Comparison of ENCODE assay signal across 8 cellular contexts in genomic region chr22:18001894-18002315, GRCh38. TPM values are rescaled to one million over a fixed set of nuclear protein-coding genes. Genes with fewer than 3 reads are reported as not detected.
DNase-seq lines count a peak whose midpoint lies in the region; ATAC-seq and TF ChIP-seq lines count a peak whose summit lies in the region.
"Not testable (repeated sequence)": the region's sequence is repeated elsewhere in the genome, so short reads cannot be mapped to it uniquely, and the experiment has no call there.

No MANE protein-coding gene starts in this region.

- BruUV-seq in PC-3 (replicated peaks; lab: Mats Ljungman, UMichigan), result not testable (repeated sequence)

- H3K4me1 ChIP-seq in PC-3 (ENCODE audit: insufficient read depth, low read length) (peaks cover 17% of the 10 kb centered on the region), mucosa of descending colon (ENCODE audit: low read depth) (peaks cover 14% of the 10 kb centered on the region), sigmoid colon (peaks cover 0 to 53% (median 38%) of the 10 kb centered on the region in 4 donors), upper lobe of left lung (peaks cover 3 to 16% (median 14%) of the 10 kb centered on the region in 4 donors)

- peak overlapping the region; percentile 62 for H3K4me3 ChIP-seq in GM06990 (replicated peaks; ENCODE audit: low read depth, low read length)
- peak overlapping the region; percentile 85; the same call in 1 of the 2 replicates for H3K4me3 ChIP-seq in PC-3 (ENCODE audit: low read length)
- H3K4me3 ChIP-seq in fibroblast of villous mesenchyme (ENCODE audit: low read depth, low read length), result peak overlapping the region; percentile 80
- peak overlapping the region; percentile 81 for H3K4me3 ChIP-seq in mucosa of descending colon
- peak overlapping the region in 3 of 4 donors; percentile 73 to 87 (median 83) for H3K4me3 ChIP-seq in sigmoid colon
- H3K4me3 ChIP-seq in upper lobe of left lung, result peak overlapping the region in 3 of 4 donors; percentile 61 to 81 (median 74)

- peak overlapping the region; percentile 87 for H3K4me3 Mint-ChIP-seq in activated T-cell treated with anti-CD3 and anti-CD28 coated beads, Interleukin-2, amount 50 U/mL, for 24 hours

- TF ChIP-seq EP300 in sigmoid colon (IDR thresholded peaks at IDR 0.05); upper lobe of left lung (IDR thresholded peaks at IDR 0.05): not testable (repeated sequence)

- POLR2A ChIA-PET in PC-3 (lab: Charles Lee; ENCODE audit: unreplicated experiment), result not testable (repeated sequence)

- peak overlapping the region; percentile 96; the same call in 1 of the 2 replicates for H3K4me2 ChIP-seq in PC-3 (ENCODE audit: low read length)

- not testable (repeated sequence) for H3K9me3 ChIP-seq in PC-3 (ENCODE audit: low read length); mucosa of descending colon; sigmoid colon; upper lobe of left lung

- not testable (repeated sequence) for H3K36me3 ChIP-seq in GM06990 (ENCODE audit: control insufficient read depth, insufficient read depth, low read length); PC-3 (ENCODE audit: low read depth, low read length); mucosa of descending colon (ENCODE audit: low read depth); sigmoid colon; upper lobe of left lung

- not testable (repeated sequence) for ATAC-seq in PC-3; mucosa of descending colon; upper lobe of left lung (ENCODE audit: low FRiP score in 2 of 2)

- H3K79me2 ChIP-seq in PC-3 (ENCODE audit: low read length), result peaks cover 44% of the 10 kb centered on the region

- H2AFZ ChIP-seq in PC-3 (ENCODE audit: low read length), result peak overlapping the region; percentile 77; the same call in 1 of the 2 replicates

- CTCF ChIA-PET in PC-3 (lab: Charles Lee), result not testable (repeated sequence)

- H3K27ac ChIP-seq in PC-3 (ENCODE audit: low read length), result not testable (repeated sequence)
- peak overlapping the region; percentile 99 for H3K27ac ChIP-seq in caudate nucleus (ENCODE audit: low read depth, low read length)
- peak overlapping the region; percentile 89 to 94 (median 92) for H3K27ac ChIP-seq in sigmoid colon
- H3K27ac ChIP-seq in upper lobe of left lung, result peak overlapping the region; percentile 86 to 92 (median 88)

- not testable (repeated sequence) for TF ChIP-seq POLR2A in sigmoid colon (IDR thresholded peaks at IDR 0.05); upper lobe of left lung (IDR thresholded peaks at IDR 0.05)

- DNase-seq in GM06990 (ENCODE audit: extremely low read depth, insufficient read length); PC-3; activated T-cell treated with anti-CD3 and anti-CD28 coated beads, Interleukin-2, amount 50 U/mL, for 24 hours; caudate nucleus (lab: John Stamatoyannopoulos, UW); fibroblast of villous mesenchyme (ENCODE audit: low read depth); mucosa of descending colon; sigmoid colon; upper lobe of left lung: not testable (repeated sequence)

- not testable (repeated sequence) for H3K9me2 ChIP-seq in PC-3 (replicated peaks; ENCODE audit: low read length)

- peak overlapping the region; percentile 80; the same call in 1 of the 2 replicates for H3K9ac ChIP-seq in PC-3 (ENCODE audit: low read length)

- not testable (repeated sequence) for H3K27me3 ChIP-seq in GM06990 (replicated peaks; ENCODE audit: control insufficient read depth, insufficient read depth, low read length); PC-3 (ENCODE audit: low read length); sigmoid colon; upper lobe of left lung

- peaks cover 42% of the 10 kb centered on the region for H3K4me1 Mint-ChIP-seq in activated T-cell treated with anti-CD3 and anti-CD28 coated beads, Interleukin-2, amount 50 U/mL, for 24 hours (ENCODE audit: low read depth)

- TF ChIP-seq CTCF in GM06990 (IDR thresholded peaks at IDR 0.05; ENCODE audit: insufficient read depth, low read length, poor library complexity, severe bottlenecking); PC-3 (conservative IDR thresholded peaks at IDR 0.05; ENCODE audit: low read depth, low read length); fibroblast of villous mesenchyme (IDR thresholded peaks at IDR 0.05; ENCODE audit: insufficient read depth, low read depth, low read length); mucosa of descending colon (IDR thresholded peaks at IDR 0.05); sigmoid colon (IDR thresholded peaks at IDR 0.05); upper lobe of left lung (IDR thresholded peaks at IDR 0.05): not testable (repeated sequence)

- intact Hi-C loops in PC-3 (cut with micrococcal nuclease), result loop anchor here (1.0 kb wide), 1 partner anchor 74 kb away; no protein-coding TSS in a partner anchor
- intact Hi-C loops in mucosa of descending colon (cut with DNase I, micrococcal nuclease), result not testable (repeated sequence)
- intact Hi-C loops in sigmoid colon (cut with DNase I), result loop anchor here (2.0 to 5.0 kb wide), 2 partner anchors 21 to 75 kb away; partner anchors contain the start of gene PEX26

- WGBS in sigmoid colon, 2 donors, result 37 to 39% methylated on average over 15 of the region's 15 CpGs
- WGBS in upper lobe of left lung, 2 donors, result 36 to 47% methylated on average over 13 to 15 of the region's 15 CpGs

- peaks cover 11% of the 10 kb centered on the region; the same call in 1 of the 2 replicates for H4K20me1 ChIP-seq in PC-3 (ENCODE audit: low read length)

- H3K36me3 Mint-ChIP-seq in activated T-cell treated with anti-CD3 and anti-CD28 coated beads, Interleukin-2, amount 50 U/mL, for 24 hours (ENCODE audit: low read depth), result not testable (repeated sequence)

- H3K27ac Mint-ChIP-seq in activated T-cell treated with anti-CD3 and anti-CD28 coated beads, Interleukin-2, amount 50 U/mL, for 24 hours, result peak overlapping the region; percentile 97

- H3F3A ChIP-seq in PC-3 (ENCODE audit: low read length, unreplicated experiment), result not testable (repeated sequence)

- H3K9me3 Mint-ChIP-seq in activated T-cell treated with anti-CD3 and anti-CD28 coated beads, Interleukin-2, amount 50 U/mL, for 24 hours, result not testable (repeated sequence)

- not testable (repeated sequence) for H3K27me3 Mint-ChIP-seq in activated T-cell treated with anti-CD3 and anti-CD28 coated beads, Interleukin-2, amount 50 U/mL, for 24 hours

RNA-seq across cellular contexts. Expression of gene MICAL3, which starts 22.5 kb away (rescaled TPM):
- total RNA-seq in PC-3 (2014; rRNA removed), result 23.7 and 27.8 TPM in 2 replicates
- total RNA-seq in fibroblast of villous mesenchyme, result 24.2 and 39.7 TPM in 2 replicates
- total RNA-seq in mucosa of descending colon, result 100 to 1,000 TPM in 2 of 3 donors, 10 to 100 TPM in 1; 75.8 to 135 (median 129) TPM
- 10 to 100 TPM; 26.3 to 94.2 (median 45.0) TPM for total RNA-seq in sigmoid colon
- 10 to 100 TPM in 2 of 3 donors, 1 to 10 TPM in 1; 9.6 to 36.3 (median 16.9) TPM for polyA plus RNA-seq in sigmoid colon
- total RNA-seq in upper lobe of left lung, result 10 to 100 TPM in 5 of 6 donors, 1 to 10 TPM in 1; 6.4 to 39.8 (median 23.4) TPM
